22 cellular contexts compared by ENCODE assay signal in the genomic region with DNA sequence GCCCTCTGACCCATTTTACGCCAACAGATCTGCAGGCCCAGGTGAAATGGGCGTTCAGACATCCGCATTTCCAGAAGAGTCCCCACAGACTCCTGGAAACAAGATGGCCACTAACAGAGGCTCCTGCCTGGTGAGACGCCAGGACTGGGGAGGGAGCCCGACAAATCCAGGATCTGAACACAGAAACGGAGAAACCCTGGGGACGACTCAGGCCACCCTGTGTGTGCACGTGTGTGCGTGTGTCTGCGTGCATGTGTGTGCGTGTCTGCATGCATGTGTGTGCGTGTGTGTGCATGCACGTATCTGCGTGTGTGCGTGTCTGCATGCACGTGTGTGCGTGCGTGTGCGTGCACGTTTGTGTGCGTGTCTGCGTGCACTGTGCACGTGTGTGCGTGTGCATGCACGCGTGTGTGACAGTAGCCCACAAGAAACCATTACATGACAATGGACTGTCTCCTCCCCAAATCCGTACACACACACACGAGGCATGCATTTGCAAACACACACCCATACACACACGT. TPM values are rescaled to one million over a fixed set of nuclear protein-coding genes. Genes with fewer than 3 reads are reported as not detected.
DNase-seq lines count a peak whose midpoint lies in the region; ATAC-seq, FAIRE-seq and TF ChIP-seq lines count a peak whose summit lies in the region.
"Had no signal": no experiment of that assay in that cellular context is flagged by ENCODE, and none has a peak within 500 bp of the region (broad histone marks: within the 10 kb centered on the region; RNA-seq: fewer than 3 reads in every experiment).

No MANE protein-coding gene starts in this region.

- no peak overlapping the region for H2BK5ac ChIP-seq in trophoblast cell (ENCODE audit: low read depth, low read length, poor library complexity)

- H3K4ac ChIP-seq in trophoblast cell (ENCODE audit: low read depth, low read length): no peak overlapping the region

- H3K27ac Mint-ChIP-seq in glutamatergic neuron (ENCODE audit: unreplicated experiment): peak overlapping the region; percentile 41
- H3K27ac Mint-ChIP-seq: CD4-positive, alpha-beta memory T cell had no signal

- no peak overlapping the region for H2AFZ ChIP-seq in trophoblast cell (ENCODE audit: insufficient read depth, low read length, poor library complexity)

- 77% methylated on average over 29 of the region's 29 CpGs for WGBS in A549 (ENCODE audit: missing lambda C conversion rate)
- no CpG with 5 or more reads among the region's 29 CpGs for WGBS in trophoblast cell (ENCODE audit: extremely low coverage, insufficient coverage, insufficient read length)

- POLR2A ChIA-PET in A549 (lab: Yijun Ruan, JAX): no interaction called here

- H3K4me3 ChIP-seq in A549: no peak overlapping the region
- peak overlapping the region; percentile 46 for H3K4me3 ChIP-seq in trophoblast cell (ENCODE audit: low read depth, low read length)

- no peak for FAIRE-seq in A549 (lab: Jason Lieb, UNC)
- peak; percentile 100 for FAIRE-seq in HTR-8/SVneo (lab: Jason Lieb, UNC)
- FAIRE-seq: D721Med, G401.6, GM19239 had no signal

- H3K27me3 ChIP-seq in trophoblast cell (ENCODE audit: insufficient read depth, low read length): no peaks in the 10 kb centered on the region

- CTCF ChIA-PET in A549 (lab: Yijun Ruan, JAX): no interaction called here

- no peak overlapping the region for H3K14ac ChIP-seq in trophoblast cell (ENCODE audit: low read length)

- H4K12ac ChIP-seq in trophoblast cell (ENCODE audit: low read depth, low read length): no peak overlapping the region

- peak overlapping the region; percentile 45 for H3K23ac ChIP-seq in trophoblast cell (ENCODE audit: low read length)

- H3K4me1 ChIP-seq in A549 (no peaks in the 10 kb centered on the region), trophoblast cell (ENCODE audit: control insufficient read depth in 1 of 2, insufficient read depth in 2 of 2, low read length in 2 of 2) (no peaks in the 10 kb centered on the region)
- H3K4me1 ChIP-seq: BE2C had no signal

- no peak overlapping the region for H4K91ac ChIP-seq in trophoblast cell (ENCODE audit: low read depth, low read length)

- TF ChIP-seq POLR2A in A549 (IDR thresholded peaks at IDR 0.05; ENCODE audit: low read length): 0 out of 2 replicates have a peak, but pooled peaks have one; percentile 21

- H3K27me3 Mint-ChIP-seq in glutamatergic neuron (ENCODE audit: unreplicated experiment): peaks cover 13% of the 10 kb centered on the region

- no peak overlapping the region for H3K18ac ChIP-seq in trophoblast cell (ENCODE audit: low read length)

- H3K36me3 ChIP-seq in trophoblast cell (ENCODE audit: control insufficient read depth in 1 of 2, insufficient read depth in 2 of 2, low read length in 2 of 2): no peaks in the 10 kb centered on the region
- H3K36me3 ChIP-seq: BE2C had no signal

- no peaks in the 10 kb centered on the region for H3K79me2 ChIP-seq in trophoblast cell (ENCODE audit: control insufficient read depth, insufficient read depth, low read length, poor library complexity)

- peaks cover 48% of the 10 kb centered on the region for H3K36me3 Mint-ChIP-seq in glutamatergic neuron (ENCODE audit: unreplicated experiment)
- H3K36me3 Mint-ChIP-seq: CD4-positive, alpha-beta memory T cell had no signal

- no peak for TF ChIP-seq EP300 in A549 (IDR thresholded peaks at IDR 0.05)

- H2BK120ac ChIP-seq in trophoblast cell (ENCODE audit: insufficient read depth, low read length, poor library complexity): no peak overlapping the region

- TF ChIP-seq RAD21 in A549 (conservative IDR thresholded peaks at IDR 0.05 in 1 of 2, IDR thresholded peaks at IDR 0.05 in 1 of 2): no peak

- H3K79me1 ChIP-seq in trophoblast cell (ENCODE audit: low read length): no peaks in the 10 kb centered on the region

- no peak overlapping the region for H2AK5ac ChIP-seq in trophoblast cell (ENCODE audit: low read length)

- ATAC-seq in A549: no peak

- no peak overlapping the region for H3K4me2 ChIP-seq in A549
- no peak overlapping the region for H3K4me2 ChIP-seq in trophoblast cell (ENCODE audit: low read length)

- H3K27ac ChIP-seq in A549: no peak overlapping the region
- no peak overlapping the region for H3K27ac ChIP-seq in trophoblast cell (ENCODE audit: low read depth, low read length)
- H3K27ac ChIP-seq: C4-2B, HL-60 had no signal

- H4K8ac ChIP-seq in trophoblast cell (ENCODE audit: low read depth, low read length): no peak overlapping the region

- H2BK12ac ChIP-seq in trophoblast cell (ENCODE audit: low read length): no peak overlapping the region

- no peak overlapping the region for H3K4me3 Mint-ChIP-seq in glutamatergic neuron (ENCODE audit: unreplicated experiment)
- H3K4me3 Mint-ChIP-seq: CD4-positive, alpha-beta memory T cell had no signal

- H3K4me1 Mint-ChIP-seq in glutamatergic neuron (ENCODE audit: low read depth, unreplicated experiment): peaks cover 13% of the 10 kb centered on the region

- H3K9me3 Mint-ChIP-seq in glutamatergic neuron (ENCODE audit: unreplicated experiment): peaks cover 10% of the 10 kb centered on the region

- H3K9me3 ChIP-seq in A549 (peaks cover 14% of the 10 kb centered on the region; the same call in 2 of the 3 replicates), trophoblast cell (ENCODE audit: insufficient read depth, low read depth, low read length) (peaks cover 15% of the 10 kb centered on the region)
- H3K9me3 ChIP-seq: BE2C had no signal

- TF ChIP-seq CTCF in A549 (IDR thresholded peaks at IDR 0.05) (no peak), glutamatergic neuron (IDR thresholded peaks at IDR 0.05; ENCODE audit: partially characterized antibody, unreplicated experiment) (no peak)

- no peak overlapping the region for H3K9ac ChIP-seq in trophoblast cell (ENCODE audit: low read length)

- no peak for DNase-seq in A549 (ENCODE audit: low read depth in 1 of 2, low spot score in 1 of 2)
- no peak for DNase-seq in HTR-8/SVneo (ENCODE audit: insufficient read length, low spot score)
- no peak for DNase-seq in glutamatergic neuron
- DNase-seq in trophoblast cell: no peak
- no peak for DNase-seq in GDM1 (lab: John Stamatoyannopoulos, UW)
- no peak for DNase-seq in hepatic stellate cell (ENCODE audit: low spot score)
- no peak for DNase-seq in COLO668 (lab: John Stamatoyannopoulos, UW; ENCODE audit: unreplicated experiment)
- DNase-seq: BE2C; CD4-positive, alpha-beta memory T cell; COR-L47; DMS153; DMS79 treated with DMSO at 0.1 percent for 48 hours; EL; GOT3; HCEC 1CT; IMR-90 had no signal

TF ChIP-seq in A549, 52 proteins besides CTCF, POLR2A, EP300 and RAD21:
- TF ChIP-seq KDM5A (IDR thresholded peaks at IDR 0.05) (no peak), HEYL (CRISPR knock-in tag; IDR thresholded peaks at IDR 0.05) (no peak), BHLHE40 (IDR thresholded peaks at IDR 0.05; ENCODE audit: low read depth, low read length) (no peak), ZFP36 (IDR thresholded peaks at IDR 0.05; ENCODE audit: borderline replicate concordance, partially characterized antibody) (no peak), ESRRA (IDR thresholded peaks at IDR 0.05; ENCODE audit: borderline replicate concordance, low read length) (no peak), RNF2 (IDR thresholded peaks at IDR 0.05; ENCODE audit: borderline replicate concordance, low read depth) (no peak)
TF ChIP-seq in A549: peak in this region for 0.

RNA-seq across cellular contexts. Expression of a gene that starts 24.9 kb away (rescaled TPM):
- polyA plus RNA-seq in A549 (2011; rRNA removed): 0.03 and 0.09 TPM in 2 replicates
- 0.05 TPM in 2 replicates for polyA plus RNA-seq in A549 (2012; cell fraction: cytosol; rRNA removed)
- polyA plus RNA-seq in A549 (2012; cell fraction: nucleus; rRNA removed): 0.15 and 0.20 TPM in 2 replicates
- polyA plus RNA-seq in A549 (2017; fragmentation: RNase III; extraction: RNeasy Plus Mini Kit Qiagen cat#74134 plus additional on column Dnase treatment): 0.08 to 0.23 TPM (median 0.21 TPM) in 3 replicates
- 0.24 TPM in 1 of 2 replicates, not detected in the other for polyA minus RNA-seq in A549 (2011; rRNA and poly(A)+ RNA removed)
- total RNA-seq in glutamatergic neuron (ENCODE audit: unreplicated experiment): 165 TPM
- not detected in 2 replicates for polyA plus RNA-seq in trophoblast cell (2013)
- total RNA-seq: CD4-positive, alpha-beta memory T cell; IMR-90 had no signal
- polyA plus RNA-seq: CD4-positive, alpha-beta memory T cell; IMR-90 had no signal

RNA-seq across cellular contexts. Expression of a gene that starts 43.3 kb away (rescaled TPM):
- polyA plus RNA-seq in A549 (2011; rRNA removed) (0.21 and 0.29 TPM in 2 replicates), A549 (2017; fragmentation: RNase III; extraction: RNeasy Plus Mini Kit Qiagen cat#74134 plus additional on column Dnase treatment) (0.91 to 0.93 TPM (median 0.92 TPM) in 3 replicates)
- 0.16 and 0.17 TPM in 2 replicates for polyA plus RNA-seq in A549 (2012; cell fraction: cytosol; rRNA removed)
- 3.0 and 4.2 TPM in 2 replicates for polyA plus RNA-seq in A549 (2012; cell fraction: nucleus; rRNA removed)
- 0.25 and 0.49 TPM in 2 replicates for polyA minus RNA-seq in A549 (2011; rRNA and poly(A)+ RNA removed)
- 2.1 TPM for total RNA-seq in glutamatergic neuron (ENCODE audit: unreplicated experiment)
- 0.23 and 0.26 TPM in 2 replicates for polyA plus RNA-seq in trophoblast cell (2013)
- total RNA-seq: A172, IMR-90 had no signal
- polyA plus RNA-seq: CD4-positive, alpha-beta memory T cell; IMR-90 had no signal
